ENCODE assay signal across 9 cellular contexts in the genomic region with DNA sequence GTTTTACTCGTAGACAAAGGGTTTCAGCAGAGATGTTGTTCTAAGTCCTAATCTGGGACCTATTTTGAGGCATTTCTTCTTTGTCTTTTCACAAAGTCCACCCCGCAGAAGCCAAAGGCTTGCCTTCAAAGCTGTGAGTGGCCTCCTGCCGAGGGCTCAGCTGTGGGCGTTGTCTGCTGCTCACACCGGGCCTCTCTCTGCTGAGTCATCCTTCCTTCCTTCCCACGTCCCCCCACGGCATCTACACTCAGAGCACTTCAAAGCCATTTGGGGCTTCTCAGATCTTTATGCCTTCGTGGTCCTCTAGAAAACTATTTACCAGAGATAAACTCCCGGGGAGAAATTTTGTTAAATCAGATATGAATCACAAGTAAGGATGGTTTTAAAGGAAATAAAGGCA.
A peak's percentile ranks its signal among the peaks of the same experiment; 100 is the strongest.
DNase-seq lines count a peak whose midpoint lies in the region; ATAC-seq and TF ChIP-seq lines count a peak whose summit lies in the region.
"Had no signal": no experiment of that assay in that cellular context is flagged by ENCODE, and none has a peak within 500 bp of the region (broad histone marks: within the 10 kb centered on the region; RNA-seq: fewer than 3 reads in every experiment).

No MANE protein-coding gene starts in this region.

- TF ChIP-seq CTCF in endothelial cell (IDR thresholded peaks at IDR 0.05; ENCODE audit: unreplicated experiment): no peak

- H3K27me3 Mint-ChIP-seq in endothelial cell (ENCODE audit: unreplicated experiment): peaks cover 4% of the 10 kb centered on the region

- no peaks in the 10 kb centered on the region for H3K36me3 Mint-ChIP-seq in endothelial cell (ENCODE audit: low read depth, unreplicated experiment)

- peaks cover 64% of the 10 kb centered on the region for H3K4me1 Mint-ChIP-seq in endothelial cell (ENCODE audit: unreplicated experiment)

- H3K27ac Mint-ChIP-seq in endothelial cell (ENCODE audit: unreplicated experiment): no peak overlapping the region

- peak; percentile 32 for ATAC-seq in HG03520 (IDR thresholded peaks at IDR 0.05; ENCODE audit: unreplicated experiment)

- H3K4me3 Mint-ChIP-seq in endothelial cell (ENCODE audit: unreplicated experiment): no peak overlapping the region

- no peaks in the 10 kb centered on the region for H3K9me3 Mint-ChIP-seq in endothelial cell (ENCODE audit: unreplicated experiment)

- DNase-seq in SIG-M5 treated with dmso at 0.1 percent for 504 hours (lab: John Stamatoyannopoulos, UW; ENCODE audit: unreplicated experiment) (peak; percentile 79), SIG-M5 (lab: John Stamatoyannopoulos, UW) (no peak), T-helper 1 cell (peak in 3 of 5 donors; percentile 15 to 89 (median 18)), myocyte (ENCODE audit: low read depth) (peak; percentile 33), middle frontal gyrus (ENCODE audit: extremely low spot score, low spot score) (no peak), endothelial cell (ENCODE audit: low spot score) (no peak)
- DNase-seq in activated naive CD8-positive, alpha-beta T cell treated with anti-CD3 and anti-CD28 coated beads, Interleukin-2, amount 50 U/mL, for 16 hours (ENCODE audit: low read depth, low spot score): peak; percentile 14
- DNase-seq: heart right ventricle had no signal

Comparison
In these comparisons a context has a peak if more than half of its experiments do, and no peak if none do; other contexts are left out.
1. DNase-seq: peak in SIG-M5 treated with dmso at 0.1 percent for 504 hours (single experiment), T-helper 1 cell (3 of 5), activated naive CD8-positive, alpha-beta T cell treated with anti-CD3 and anti-CD28 coated beads, Interleukin-2, amount 50 U/mL, for 16 hours (single experiment) and myocyte (single experiment); none in SIG-M5 (single experiment), middle frontal gyrus (single experiment) and endothelial cell (single experiment).